ENCODE assay signal across 27 cellular contexts in the genomic region with DNA sequence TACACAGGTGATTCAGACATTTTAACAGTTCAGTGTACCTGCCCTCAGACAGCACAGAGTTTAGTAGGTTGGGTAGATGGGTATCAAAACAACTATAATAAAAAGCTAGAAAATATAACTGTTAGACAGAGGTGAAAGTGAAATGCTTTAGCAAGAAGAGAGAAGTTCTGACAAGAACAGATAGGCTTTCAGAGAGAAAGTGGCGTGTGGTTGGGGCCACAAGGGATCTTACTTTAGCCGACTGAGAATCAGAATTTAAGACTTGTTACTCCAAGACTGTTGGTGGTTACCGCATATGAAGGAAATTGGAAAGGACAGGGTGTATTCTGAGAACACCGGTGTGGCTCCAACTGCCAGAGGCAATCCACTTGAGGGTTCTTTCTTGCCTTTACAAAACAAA. TPM values are rescaled to one million over a fixed set of nuclear protein-coding genes. Genes with fewer than 3 reads are reported as not detected.
DNase-seq lines count a peak whose midpoint lies in the region; ATAC-seq, FAIRE-seq and TF ChIP-seq lines count a peak whose summit lies in the region.
"Had no signal": no experiment of that assay in that cellular context is flagged by ENCODE, and none has a peak within 500 bp of the region (broad histone marks: within the 10 kb centered on the region; RNA-seq: fewer than 3 reads in every experiment).

No MANE protein-coding gene starts in this region.

- no peaks in the 10 kb centered on the region for H4K20me1 ChIP-seq in HepG2 (ENCODE audit: insufficient read depth, low read length)
- H4K20me1 ChIP-seq in GM12878 (ENCODE audit: control insufficient read depth, insufficient read depth), result no peaks in the 10 kb centered on the region

- TF ChIP-seq EP300 in HepG2 (IDR thresholded peaks at IDR 0.05; ENCODE audit: low read depth in 2 of 2, low read length in 2 of 2) (no peak), HepG2 (CRISPR knock-in tag; IDR thresholded peaks at IDR 0.05; ENCODE audit: borderline replicate concordance) (no peak), GM12878 (IDR thresholded peaks at IDR 0.05; ENCODE audit: borderline replicate concordance in 1 of 2, control insufficient read depth in 1 of 2, low read depth in 2 of 2, low read length in 2 of 2) (no peak)

- intact Hi-C loops in HepG2 (cut with micrococcal nuclease; ENCODE audit: unreplicated experiment) (no loop called here), right lobe of liver (cut with DNase I) (no loop called here), GM12878 (cut with micrococcal nuclease; ENCODE audit: unreplicated experiment) (no loop called here)

- no peak for ATAC-seq in HepG2
- no peak for ATAC-seq in right lobe of liver
- ATAC-seq in GM12878, result no peak
- ATAC-seq in HG03571 (IDR thresholded peaks at IDR 0.05; ENCODE audit: unreplicated experiment), result no peak
- no peak for ATAC-seq in HG02973 (IDR thresholded peaks at IDR 0.05; ENCODE audit: unreplicated experiment)
- ATAC-seq in HG02588 (IDR thresholded peaks at IDR 0.05; ENCODE audit: unreplicated experiment), result no peak
- ATAC-seq: T-cell had no signal

- H3K36me3 ChIP-seq in HepG2 (replicated peaks in 1 of 2; ENCODE audit: control insufficient read depth in 1 of 2, insufficient read depth in 2 of 2, low read length in 2 of 2), result no peaks in the 10 kb centered on the region
- H3K36me3 ChIP-seq in right lobe of liver, result no peaks in the 10 kb centered on the region
- H3K36me3 ChIP-seq in GM12878 (ENCODE audit: control insufficient read depth in 2 of 2, insufficient read depth in 2 of 2, low read length in 1 of 2), result no peaks in the 10 kb centered on the region
- H3K36me3 ChIP-seq: BE2C had no signal

- CTCF ChIA-PET in HepG2 (lab: Yijun Ruan, JAX; ENCODE audit: low intra/inter-chr PET ratio, low total read pairs), result no interaction called here
- CTCF ChIA-PET in GM12878 (lab: Yijun Ruan, JAX), result interaction anchor here (6.5 kb wide), 1 partner anchor 12 kb away, joined by 34 read pairs; no protein-coding TSS in a partner anchor

- POLR2A ChIA-PET in HepG2 (lab: Yijun Ruan, JAX), result no interaction called here
- POLR2A ChIA-PET in GM12878 (lab: Charles Lee), result interaction anchor here (0.6 to 0.7 kb wide), 2 partner anchors 47 to 1565 kb away, joined by 3 read pairs; no protein-coding TSS in a partner anchor

- FAIRE-seq in HepG2 (lab: Jason Lieb, UNC) (no peak), GM12878 (lab: Jason Lieb, UNC) (peak; percentile 18)

- H3K4me3 ChIP-seq in HepG2 (replicated peaks in 1 of 3; ENCODE audit: insufficient read depth in 1 of 3, low read depth in 2 of 3, low read length in 3 of 3) (no peak overlapping the region), right lobe of liver (no peak overlapping the region), HL-60 (replicated peaks; ENCODE audit: insufficient read depth, low read length) (no peak overlapping the region), GM12878 (no peak overlapping the region)
- H3K4me3 ChIP-seq: PC-9, SJSA1 had no signal

- H3K27ac ChIP-seq in HepG2 (ENCODE audit: extremely low read length, insufficient read depth, low read length), result peak overlapping the region; percentile 10
- H3K27ac ChIP-seq in right lobe of liver, result no peak overlapping the region
- H3K27ac ChIP-seq in HL-60 (replicated peaks), result peak overlapping the region; percentile 31
- H3K27ac ChIP-seq in GM12878 (ENCODE audit: control insufficient read depth, insufficient read depth), result no peak overlapping the region
- H3K27ac ChIP-seq: PC-9, SJSA1 had no signal

- H3K27me3 ChIP-seq in HepG2 (ENCODE audit: control insufficient read depth in 1 of 2, insufficient read depth in 2 of 2, low read length in 2 of 2) (no peaks in the 10 kb centered on the region), right lobe of liver (no peaks in the 10 kb centered on the region), HL-60 (ENCODE audit: insufficient read depth, poor library complexity, severe bottlenecking) (no peaks in the 10 kb centered on the region), GM12878 (replicated peaks in 1 of 2; ENCODE audit: control insufficient read depth in 2 of 2, insufficient read depth in 2 of 2, low read length in 1 of 2) (no peaks in the 10 kb centered on the region)
- H3K27me3 ChIP-seq: BE2C, SJSA1 had no signal

- no peak overlapping the region for H2AFZ ChIP-seq in HepG2 (ENCODE audit: low read length)
- no peak overlapping the region for H2AFZ ChIP-seq in GM12878 (ENCODE audit: control insufficient read depth, low read depth, low read length)
- H2AFZ ChIP-seq: PC-9 had no signal

- RAD21 ChIA-PET in GM12878 (lab: Charles Lee; ENCODE audit: unreplicated experiment), result interaction anchor here (1.0 kb wide), 1 partner anchor 12 kb away, joined by 3 read pairs; no protein-coding TSS in a partner anchor

- TF ChIP-seq POLR2A in HepG2 (IDR thresholded peaks at IDR 0.05; ENCODE audit: insufficient read depth in 1 of 2, low read depth in 2 of 2, low read length in 2 of 2) (no peak), right lobe of liver (IDR thresholded peaks at IDR 0.05) (no peak), GM12878 (IDR thresholded peaks at IDR 0.05; ENCODE audit: low read depth, low read length) (no peak)

- no peak overlapping the region for H3K9ac ChIP-seq in HepG2 (ENCODE audit: insufficient read depth, low read depth, low read length)
- no peak overlapping the region for H3K9ac ChIP-seq in GM12878 (ENCODE audit: control insufficient read depth, insufficient read depth, low read length)

- H3K4me2 ChIP-seq in HepG2 (ENCODE audit: low read depth, low read length) (peak overlapping the region; percentile 15), GM12878 (ENCODE audit: control insufficient read depth, insufficient read depth) (no peak overlapping the region; the same call in 1 of the 2 replicates)
- H3K4me2 ChIP-seq: PC-9 had no signal

- H3K4me1 ChIP-seq in HepG2 (ENCODE audit: insufficient read depth, low read length), result peaks cover 61% of the 10 kb centered on the region
- no peaks in the 10 kb centered on the region for H3K4me1 ChIP-seq in right lobe of liver
- H3K4me1 ChIP-seq in GM12878 (ENCODE audit: control insufficient read depth, insufficient read depth, low read length), result peaks cover 9% of the 10 kb centered on the region
- H3K4me1 ChIP-seq: BE2C had no signal

- H3K9me3 ChIP-seq in HepG2 (ENCODE audit: low read length) (no peaks in the 10 kb centered on the region), right lobe of liver (no peaks in the 10 kb centered on the region), GM12878 (replicated peaks; ENCODE audit: control insufficient read depth, insufficient read depth, low read length) (no peaks in the 10 kb centered on the region)
- H3K9me3 ChIP-seq: BE2C, SJSA1 had no signal

- TF ChIP-seq RAD21 in HepG2 (CRISPR knock-in tag; IDR thresholded peaks at IDR 0.05), result no peak
- TF ChIP-seq RAD21 in GM12878 (IDR thresholded peaks at IDR 0.05; ENCODE audit: insufficient read depth, low read depth, low read length), result no peak

- TF ChIP-seq CTCF in HepG2 (CRISPR knock-in tag; IDR thresholded peaks at IDR 0.05) (no peak), right lobe of liver (IDR thresholded peaks at IDR 0.05) (no peak), HL-60 (IDR thresholded peaks at IDR 0.05; ENCODE audit: insufficient read depth, low read length) (no peak), GM12878 (IDR thresholded peaks at IDR 0.05 in 2 of 3, conservative IDR thresholded peaks at IDR 0.05 in 1 of 3; ENCODE audit: control insufficient read depth in 2 of 3, extremely low read depth in 1 of 3, insufficient read depth in 1 of 3, low read depth in 3 of 3, low read length in 3 of 3) (no peak)

- DNase-seq in HepG2 (ENCODE audit: low spot score) (no peak), right lobe of liver (no peak), HL-60 (ENCODE audit: low read depth in 1 of 2, low spot score in 1 of 2) (no peak), GM12878 (ENCODE audit: low read depth, low spot score) (no peak), kidney tubule cell (ENCODE audit: low spot score) (no peak)
- DNase-seq: 8988T; ACHN; BE2C; CD4-positive, CD25-positive, alpha-beta regulatory T cell; DMS153; DND-41; H7; Karpas-422; NCI-H1105; NCI-H1436 treated with DMSO at 0.1 percent for 48 hours; NCI-H187 treated with DMSO at 0.1 percent for 48 hours; NCI-H446; NCI-H524 treated with DMSO at 0.1 percent for 48 hours; NCI-H774; NK-92 treated with Interleukin-12 subunit alpha and Interleukin-12 subunit beta, amount 100 ng/mL, for 24 hours; PC-9; Right ventricle myocardium superior; T-cell had no signal

- BruUV-seq in HepG2 (replicated peaks; lab: Mats Ljungman, UMichigan) (no TSS peak), GM12878 (replicated peaks; lab: Mats Ljungman, UMichigan) (no TSS peak)

- H3K79me2 ChIP-seq in HepG2 (ENCODE audit: insufficient read depth, low read length), result no peaks in the 10 kb centered on the region
- no peaks in the 10 kb centered on the region for H3K79me2 ChIP-seq in GM12878 (ENCODE audit: control insufficient read depth, insufficient read depth, low read length)

- WGBS in HepG2 (ENCODE audit: low lambda C conversion rate), result 92% methylated on average over 4 of the region's 4 CpGs
- 54% methylated on average over 3 of the region's 4 CpGs for WGBS in right lobe of liver (ENCODE audit: insufficient coverage, low coverage, low lambda C conversion rate, missing lambda C conversion rate)
- 59% methylated on average over 4 of the region's 4 CpGs for WGBS in GM12878 (ENCODE audit: insufficient coverage, insufficient replicate concordance, low lambda C conversion rate, missing lambda C conversion rate)

- SMC1A ChIA-PET in GM12878 (lab: Charles Lee; ENCODE audit: uncharacterized antibody, unreplicated experiment), result interaction anchor here (0.8 to 3.5 kb wide), 3 partner anchors 12 to 436 kb away, joined by 3 to 13 read pairs (median 6); no protein-coding TSS in a partner anchor

- in situ Hi-C loops in HepG2 (cut with HindIII; ENCODE audit: extremely low pct_ligation_motif_present, low pct_unique_long_range_greater_than_20kb) (no loop called here), GM12878 (cut with MboI) (loop anchor here (25.0 kb wide), 1 partner anchor 1211 kb away; a partner anchor contains a TSS)

RNA-seq across cellular contexts. Expression of a gene that starts 44.5 kb away (rescaled TPM):
- total RNA-seq in HepG2 (2016; rRNA removed; fragmentation: Illumina TruSeq; extraction: Trizol) (99.0 and 159 TPM in 2 replicates), right lobe of liver (10 to 100 TPM; 21.7 to 31.8 (median 26.8) TPM), GM12878 (2014; rRNA removed) (37.7 and 45.5 TPM in 2 replicates), GM12878 (2014; rRNA removed; fragmentation: Illumina TruSeq; extraction: Trizol) (39.7 and 39.8 TPM in 2 replicates), GM12878 (2021) (54.1 and 54.2 TPM in 2 replicates)
- total RNA-seq in HepG2 (2016; cell fraction: cytosol; rRNA removed; fragmentation: Illumina TruSeq; extraction: Trizol; ENCODE audit: low read depth), result 13.8 and 16.6 TPM in 2 replicates
- 107 and 167 TPM in 2 replicates for total RNA-seq in HepG2 (2016; cell fraction: insoluble cytoplasmic fraction; rRNA removed; fragmentation: Illumina TruSeq; extraction: Trizol)
- total RNA-seq in HepG2 (2016; cell fraction: membrane; rRNA removed; fragmentation: Illumina TruSeq; extraction: Trizol), result 27.7 and 34.8 TPM in 2 replicates
- total RNA-seq in HepG2 (2016; cell fraction: nucleus; rRNA removed; fragmentation: Illumina TruSeq; extraction: Trizol), result 78.6 and 83.3 TPM in 2 replicates
- polyA plus RNA-seq in HepG2 (2011; rRNA removed) (33.0 and 39.4 TPM in 2 replicates), GM12878 (2011; rRNA removed) (28.1 and 49.6 TPM in 2 replicates), GM12878 (2014; fragmentation: Illumina TruSeq; extraction: Trizol) (32.6 and 38.0 TPM in 2 replicates), GM12878 (2014; fragmentation: Nextera tagmentation; extraction: Ambion mirVana) (10 to 100 TPM in 1 of 2 experiments, 1 to 10 TPM in 1; 7.9 to 11.1 TPM), GM12878 (2014; rRNA removed) (43.2 and 43.8 TPM in 2 replicates), GM12878 (2016; fragmentation: Nextera tagmentation; extraction: Ambion mirVana) (10 to 100 TPM; 42.3 to 46.0 TPM)
- polyA plus RNA-seq in HepG2 (2011; cell fraction: cytosol; rRNA removed), result 12.4 and 18.2 TPM in 2 replicates
- polyA plus RNA-seq in HepG2 (2011; cell fraction: nucleus; rRNA removed), result 33.3 and 39.4 TPM in 2 replicates
- polyA plus RNA-seq in HepG2 (2012), result 60.7 and 80.2 TPM in 2 replicates
- 5.1 and 5.9 TPM in 2 replicates for polyA plus RNA-seq in HepG2 (2016; cell fraction: cytosol; fragmentation: Illumina TruSeq; extraction: Trizol; ENCODE audit: low read depth)
- polyA plus RNA-seq in HepG2 (2016; cell fraction: insoluble cytoplasmic fraction; fragmentation: Illumina TruSeq; extraction: Trizol; ENCODE audit: low read depth), result 103 and 105 TPM in 2 replicates
- polyA plus RNA-seq in HepG2 (2016; cell fraction: membrane; fragmentation: Illumina TruSeq; extraction: Trizol; ENCODE audit: low read depth), result 12.6 and 14.4 TPM in 2 replicates
- 46.9 and 49.0 TPM in 2 replicates for polyA plus RNA-seq in HepG2 (2016; cell fraction: nucleus; fragmentation: Illumina TruSeq; extraction: Trizol; ENCODE audit: insufficient read depth, low read depth)
- 9.0 and 17.9 TPM in 2 replicates for polyA minus RNA-seq in HepG2 (2011; rRNA and poly(A)+ RNA removed; ENCODE audit: low replicate concordance)
- 50.4 and 57.0 TPM in 2 replicates for polyA minus RNA-seq in HepG2 (2011; cell fraction: cytosol; rRNA and poly(A)+ RNA removed)
- polyA minus RNA-seq in HepG2 (2011; cell fraction: nucleus; rRNA and poly(A)+ RNA removed), result 169 and 218 TPM in 2 replicates
- 61.8 and 83.2 TPM in 2 replicates for total RNA-seq in GM12878 (2013; cell fraction: nucleolus; rRNA removed)
- 6.5 TPM for polyA plus RNA-seq in GM12878 (2011; ENCODE audit: low read depth)
- polyA plus RNA-seq in GM12878 (2011; cell fraction: cytosol; rRNA removed), result 7.5 and 9.2 TPM in 2 replicates
- polyA plus RNA-seq in GM12878 (2011; cell fraction: nucleus; rRNA removed), result 10.8 and 15.0 TPM in 2 replicates
- 10.6 and 13.5 TPM in 2 replicates for polyA plus RNA-seq in GM12878 (2012)
- polyA minus RNA-seq in GM12878 (2011; rRNA and poly(A)+ RNA removed), result 17.5 and 31.1 TPM in 2 replicates
- 11.4 and 16.7 TPM in 2 replicates for polyA minus RNA-seq in GM12878 (2011; cell fraction: cytosol; rRNA and poly(A)+ RNA removed)
- 15.0 and 28.9 TPM in 2 replicates for polyA minus RNA-seq in GM12878 (2011; cell fraction: nucleus; rRNA and poly(A)+ RNA removed)

Comparison
In these comparisons a context has a peak if more than half of its experiments do, and no peak if none do; other contexts are left out.
1. H3K27ac ChIP-seq: peak in HepG2 (single experiment) and HL-60 (single experiment); none in right lobe of liver (0 of 3) and GM12878 (single experiment).